20 cellular contexts compared by ENCODE assay signal in genomic region chr1:71721532-71721931, GRCh38.
"Had no signal": no experiment of that assay in that cellular context is flagged by ENCODE, and none has a peak within 500 bp of the region (broad histone marks: within the 10 kb centered on the region; RNA-seq: fewer than 3 reads in every experiment).

No MANE protein-coding gene starts in this region.

- H3K9me3 Mint-ChIP-seq: activated naive CD8-positive, alpha-beta T cell treated with anti-CD3 and anti-CD28 coated beads, Interleukin-2, amount 50 U/mL, for 24 hours; naive B cell had no signal

- H3K79me2 ChIP-seq: parathyroid adenoma had no signal

- H3K4me1 ChIP-seq: ascending aorta, breast epithelium, gastrocnemius medialis, parathyroid adenoma, sigmoid colon had no signal

- H3K36me3 Mint-ChIP-seq: naive B cell; stimulated activated effector memory CD8-positive, alpha-beta T cell treated with anti-CD3 and anti-CD28 coated beads, Interleukin-12 subunit alpha, Interleukin-12 subunit beta, amount 100 ng/mL, for 72 hours had no signal

- H2AFZ ChIP-seq: parathyroid adenoma had no signal

- DNase-seq: activated CD4-positive, alpha-beta T cell treated with anti-CD3 and anti-CD28 coated beads for 1 hour; activated CD4-positive, alpha-beta T cell treated with anti-CD3 and anti-CD28 coated beads, Interleukin-2, amount 50 U/mL, for 48 hours; activated naive CD4-positive, alpha-beta T cell treated with Interleukin-2 at 50 U/mL for 16 hours; activated naive CD8-positive, alpha-beta T cell treated with anti-CD3 and anti-CD28 coated beads, Interleukin-2, amount 50 U/mL, for 24 hours; cerebellar nuclear complex; effector memory CD8-positive, alpha-beta T cell; erythroblast; gastrocnemius medialis; naive B cell; sigmoid colon; stimulated activated CD4-positive, alpha-beta T cell treated with anti-CD3 and anti-CD28 coated beads, Interleukin-12 subunit alpha, Interleukin-12 subunit beta, amount 100 ng/mL, for 4 hours; T-helper 9 cell had no signal

- H3K9ac ChIP-seq: parathyroid adenoma had no signal

- H3K27me3 ChIP-seq: ascending aorta, breast epithelium, gastrocnemius medialis, neutrophil, sigmoid colon had no signal

- H3K36me3 ChIP-seq: ascending aorta, breast epithelium, gastrocnemius medialis, neutrophil, sigmoid colon had no signal

- H3K27ac Mint-ChIP-seq: activated naive CD8-positive, alpha-beta T cell treated with anti-CD3 and anti-CD28 coated beads, Interleukin-2, amount 50 U/mL, for 24 hours; activated T-helper 17 cell treated with anti-CD3 and anti-CD28 coated beads, Interleukin-2, amount 50 U/mL, for 72 hours; dendritic cell treated with granulocyte-macrophage colony-stimulating factor and Interleukin-4, amounts not matched to agents 40 ng/mL and 50 ng/mL, for 4 days; effector memory CD8-positive, alpha-beta T cell; stimulated activated effector memory CD8-positive, alpha-beta T cell treated with anti-CD3 and anti-CD28 coated beads, Interleukin-12 subunit alpha, Interleukin-12 subunit beta, amount 100 ng/mL, for 72 hours had no signal

- ATAC-seq: activated naive CD8-positive, alpha-beta T cell treated with anti-CD3 and anti-CD28 coated beads, Interleukin-2, amount 50 U/mL, for 24 hours; activated T-helper 17 cell treated with anti-CD3 and anti-CD28 coated beads, Interleukin-2, amount 50 U/mL, for 72 hours; effector memory CD8-positive, alpha-beta T cell; gastrocnemius medialis; left lobe of liver; stimulated activated effector memory CD8-positive, alpha-beta T cell treated with anti-CD3 and anti-CD28 coated beads, Interleukin-12 subunit alpha, Interleukin-12 subunit beta, amount 100 ng/mL, for 72 hours had no signal

- H3K4me3 ChIP-seq: ascending aorta, breast epithelium, gastrocnemius medialis, sigmoid colon had no signal

- H3K9me3 ChIP-seq: breast epithelium, gastrocnemius medialis, neutrophil, sigmoid colon had no signal
